ENCODE assay signal across 28 cellular contexts in the genomic region with DNA sequence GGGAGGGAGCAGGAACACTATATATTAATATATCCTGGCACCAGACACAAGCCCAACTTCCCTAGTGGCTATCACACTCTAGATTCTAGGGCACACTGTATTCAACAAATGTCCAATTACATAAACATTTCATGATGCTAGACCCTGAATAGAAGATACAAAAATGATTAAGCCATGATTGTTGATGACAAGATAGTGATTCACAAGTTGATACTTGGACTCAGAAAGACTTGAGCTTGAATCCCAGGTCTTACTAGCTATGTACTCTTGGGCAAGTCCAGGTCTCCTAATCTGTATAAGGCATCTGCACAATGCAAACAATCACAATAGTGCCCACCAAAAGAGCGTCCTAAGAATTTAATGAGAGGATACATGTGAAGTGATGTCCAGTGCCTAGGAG.
DNase-seq lines count a peak whose midpoint lies in the region; ATAC-seq, FAIRE-seq and TF ChIP-seq lines count a peak whose summit lies in the region.
"Had no signal": no experiment of that assay in that cellular context is flagged by ENCODE, and none has a peak within 500 bp of the region (broad histone marks: within the 10 kb centered on the region; RNA-seq: fewer than 3 reads in every experiment).

No MANE protein-coding gene starts in this region.

- H3K4me3 ChIP-seq in epithelial cell of esophagus (ENCODE audit: low read length), result no peak overlapping the region
- H3K4me3 ChIP-seq in fibroblast of mammary gland (ENCODE audit: control insufficient read depth, low read depth, low read length), result no peak overlapping the region
- H3K4me3 ChIP-seq: BLaER1, GM12878 had no signal

- no peak for FAIRE-seq in urothelium cell line (lab: Jason Lieb, UNC)
- FAIRE-seq: A204.1, GM12878, GM12892, GM18507, GM19239 had no signal

- TF ChIP-seq CTCF in epithelial cell of esophagus (IDR thresholded peaks at IDR 0.05; ENCODE audit: insufficient read depth, low read depth, low read length, missing control alignments) (no peak), fibroblast of mammary gland (conservative IDR thresholded peaks at IDR 0.05; ENCODE audit: control insufficient read depth, insufficient read depth, low read depth, low read length) (no peak)

- peak; percentile 60 for DNase-seq in HCEC 1CT
- peak; percentile 15 for DNase-seq in epithelial cell of esophagus (ENCODE audit: low read depth)
- DNase-seq in fibroblast of mammary gland (ENCODE audit: low read depth), result peak; percentile 21
- no peak for DNase-seq in RPMI8226
- no peak for DNase-seq in urothelium cell line (ENCODE audit: low spot score)
- DNase-seq: 8988T; ACHN; BE2C; C1 segment of cervical spinal cord; CD4-positive, alpha-beta memory T cell; CD4-positive, CD25-positive, alpha-beta regulatory T cell; CD8-positive, alpha-beta memory T cell; COR-L47; DMS 273 treated with DMSO at 0.1 percent for 48 hours; DMS153; DMS53; DMS79; DND-41; EL; GDM1 had no signal

- ATAC-seq in GM19035 (IDR thresholded peaks at IDR 0.05; ENCODE audit: unreplicated experiment) (no peak), GM21447 (IDR thresholded peaks at IDR 0.05; ENCODE audit: unreplicated experiment) (no peak)
- ATAC-seq: GM12878 had no signal

Comparison
In these comparisons a context has a peak if more than half of its experiments do, and no peak if none do; other contexts are left out.
1. DNase-seq: peak in HCEC 1CT (single experiment), epithelial cell of esophagus (single experiment) and fibroblast of mammary gland (single experiment); none in RPMI8226 (single experiment) and urothelium cell line (single experiment).